ENCODE assay signal across 1 cellular context in the genomic region with DNA sequence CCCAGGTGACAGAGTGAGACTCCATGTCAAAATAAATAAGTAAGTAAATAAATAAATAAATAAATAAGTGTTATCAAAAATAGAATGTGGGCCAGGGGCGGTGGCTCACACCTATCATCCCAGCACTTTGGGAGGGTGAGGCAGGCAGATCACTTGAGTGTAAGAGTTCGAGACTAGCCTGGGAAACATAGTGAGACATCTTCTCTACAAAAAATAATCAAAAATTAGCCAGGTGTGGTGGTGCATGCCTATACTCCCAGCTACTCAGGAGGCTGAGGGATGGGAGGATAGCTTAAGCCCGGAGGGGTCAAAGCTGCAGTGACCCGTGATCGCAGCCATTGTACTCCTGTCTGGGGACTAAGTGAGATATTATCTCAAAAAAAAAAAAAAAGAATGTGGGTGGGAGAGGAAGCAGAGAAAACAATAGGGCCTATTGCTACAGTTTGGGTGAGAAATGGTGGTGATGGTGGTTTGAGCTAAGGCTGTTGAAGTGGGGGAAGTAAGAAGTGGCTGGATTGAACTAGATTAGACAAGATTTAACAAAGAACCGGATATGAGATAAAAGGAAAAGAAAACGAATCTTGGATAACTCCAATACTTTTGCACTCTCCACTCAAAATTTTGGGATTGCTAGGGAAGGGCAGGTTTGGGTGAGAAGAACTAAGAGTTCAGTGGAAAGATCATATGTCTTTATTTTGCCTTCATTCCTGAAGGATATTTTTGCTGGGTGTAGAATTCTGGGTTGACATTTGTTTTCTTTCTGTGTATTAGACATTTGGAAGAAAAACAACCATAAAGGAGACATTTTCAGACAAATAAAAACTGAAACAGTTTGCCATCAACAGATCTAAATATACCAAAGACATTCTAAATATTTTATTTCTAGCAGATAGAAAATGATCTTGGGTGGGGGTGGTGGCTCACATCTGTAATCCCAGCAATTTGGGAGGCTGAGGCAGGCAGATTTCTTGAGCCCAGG.
TF ChIP-seq lines count a peak whose summit lies in the region.

No MANE protein-coding gene starts in this region.

TF ChIP-seq in K562, 482 proteins besides CTCF, POLR2A, EP300 and RAD21 (continued from another document and continues in another):
- TF ChIP-seq ZNF384 (IDR thresholded peaks at IDR 0.05; ENCODE audit: low read depth, low read length) (peak; percentile 94), IFI16 (CRISPR knock-in tag; IDR thresholded peaks at IDR 0.05) (no peak), HDAC3 (IDR thresholded peaks at IDR 0.05; ENCODE audit: borderline replicate concordance, partially characterized antibody) (no peak), KLF6 (CRISPR knock-in tag; IDR thresholded peaks at IDR 0.05; ENCODE audit: borderline replicate concordance) (no peak), ESRRB (CRISPR knock-in tag; IDR thresholded peaks at IDR 0.05; ENCODE audit: borderline replicate concordance) (no peak), CHCHD3 (CRISPR knock-in tag; IDR thresholded peaks at IDR 0.05) (no peak), MYC (IDR thresholded peaks at IDR 0.05; ENCODE audit: low read depth, low read length) (no peak), MYC (CRISPR knock-in tag; IDR thresholded peaks at IDR 0.05; ENCODE audit: borderline replicate concordance, low read depth) (no peak), MECOM (CRISPR knock-in tag; IDR thresholded peaks at IDR 0.05) (no peak), ZC3H4 (CRISPR knock-in tag; IDR thresholded peaks at IDR 0.05; ENCODE audit: borderline replicate concordance) (no peak), KDM5B (IDR thresholded peaks at IDR 0.05; ENCODE audit: insufficient replicate concordance, low read depth, low read length) (no peak), PHF20 (IDR thresholded peaks at IDR 0.05; ENCODE audit: partially characterized antibody) (no peak), ZFX (CRISPR knock-in tag; IDR thresholded peaks at IDR 0.05) (no peak), MXI1 (IDR thresholded peaks at IDR 0.05; ENCODE audit: low read depth, low read length) (no peak), GTF2F1 (IDR thresholded peaks at IDR 0.05; ENCODE audit: low read depth, low read length) (no peak), KLF13 (tag; IDR thresholded peaks at IDR 0.05; ENCODE audit: borderline replicate concordance, low read depth) (no peak), FOXJ3 (CRISPR knock-in tag; IDR thresholded peaks at IDR 0.05) (no peak), SIN3B (IDR thresholded peaks at IDR 0.05; ENCODE audit: low read depth) (no peak), SMARCA4 (IDR thresholded peaks at IDR 0.05) (0 out of 2 replicates have a peak, but pooled peaks have one; percentile 22), STAG1 (CRISPR knock-in tag; IDR thresholded peaks at IDR 0.05; ENCODE audit: borderline replicate concordance) (no peak), MAFG (tag; conservative IDR thresholded peaks at IDR 0.05) (no peak), NELFE (IDR thresholded peaks at IDR 0.05; ENCODE audit: insufficient read depth, insufficient read length) (no peak), SAFB (IDR thresholded peaks at IDR 0.05; ENCODE audit: borderline replicate concordance, low read depth, low read length) (no peak), PYGO2 (tag; IDR thresholded peaks at IDR 0.05) (no peak), ZEB2 (IDR thresholded peaks at IDR 0.05) (peak; percentile 45; the same call in 1 of the 2 replicates), ZNF76 (CRISPR knock-in tag; IDR thresholded peaks at IDR 0.05; ENCODE audit: borderline replicate concordance) (no peak), SMAD4 (CRISPR knock-in tag; conservative IDR thresholded peaks at IDR 0.05) (peak; percentile 70; the same call in 1 of the 2 replicates), CHD4 (IDR thresholded peaks at IDR 0.05; ENCODE audit: insufficient read depth, insufficient replicate concordance, low read depth, low read length, poor library complexity, severe bottlenecking) (no peak), NCOA4 (IDR thresholded peaks at IDR 0.05; ENCODE audit: partially characterized antibody) (no peak), CEBPG (CRISPR knock-in tag; IDR thresholded peaks at IDR 0.05) (no peak), CEBPG (tag; conservative IDR thresholded peaks at IDR 0.05 in 1 of 2, IDR thresholded peaks at IDR 0.05 in 1 of 2) (no peak; a peak in 1 of 4 replicates)
- TF ChIP-seq, protein P1, sequence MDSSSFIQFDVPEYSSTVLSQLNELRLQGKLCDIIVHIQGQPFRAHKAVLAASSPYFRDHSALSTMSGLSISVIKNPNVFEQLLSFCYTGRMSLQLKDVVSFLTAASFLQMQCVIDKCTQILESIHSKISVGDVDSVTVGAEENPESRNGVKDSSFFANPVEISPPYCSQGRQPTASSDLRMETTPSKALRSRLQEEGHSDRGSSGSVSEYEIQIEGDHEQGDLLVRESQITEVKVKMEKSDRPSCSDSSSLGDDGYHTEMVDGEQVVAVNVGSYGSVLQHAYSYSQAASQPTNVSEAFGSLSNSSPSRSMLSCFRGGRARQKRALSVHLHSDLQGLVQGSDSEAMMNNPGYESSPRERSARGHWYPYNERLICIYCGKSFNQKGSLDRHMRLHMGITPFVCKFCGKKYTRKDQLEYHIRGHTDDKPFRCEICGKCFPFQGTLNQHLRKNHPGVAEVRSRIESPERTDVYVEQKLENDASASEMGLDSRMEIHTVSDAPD (CRISPR knock-in tag; IDR thresholded peaks at IDR 0.05) = no peak
- TF ChIP-seq, protein P2, sequence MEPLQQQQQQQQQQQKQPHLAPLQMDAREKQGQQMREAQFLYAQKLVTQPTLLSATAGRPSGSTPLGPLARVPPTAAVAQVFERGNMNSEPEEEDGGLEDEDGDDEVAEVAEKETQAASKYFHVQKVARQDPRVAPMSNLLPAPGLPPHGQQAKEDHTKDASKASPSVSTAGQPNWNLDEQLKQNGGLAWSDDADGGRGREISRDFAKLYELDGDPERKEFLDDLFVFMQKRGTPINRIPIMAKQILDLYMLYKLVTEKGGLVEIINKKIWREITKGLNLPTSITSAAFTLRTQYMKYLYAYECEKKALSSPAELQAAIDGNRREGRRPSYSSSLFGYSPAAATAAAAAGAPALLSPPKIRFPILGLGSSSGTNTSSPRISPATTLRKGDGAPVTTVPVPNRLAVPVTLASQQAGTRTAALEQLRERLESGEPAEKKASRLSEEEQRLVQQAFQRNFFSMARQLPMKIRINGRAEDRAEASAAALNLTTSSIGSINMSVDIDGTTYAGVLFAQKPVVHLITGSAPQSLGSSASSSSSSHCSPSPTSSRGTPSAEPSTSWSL (CRISPR knock-in tag; IDR thresholded peaks at IDR 0.05; ENCODE audit: borderline replicate concordance) = no peak
- TF ChIP-seq, protein P3, sequence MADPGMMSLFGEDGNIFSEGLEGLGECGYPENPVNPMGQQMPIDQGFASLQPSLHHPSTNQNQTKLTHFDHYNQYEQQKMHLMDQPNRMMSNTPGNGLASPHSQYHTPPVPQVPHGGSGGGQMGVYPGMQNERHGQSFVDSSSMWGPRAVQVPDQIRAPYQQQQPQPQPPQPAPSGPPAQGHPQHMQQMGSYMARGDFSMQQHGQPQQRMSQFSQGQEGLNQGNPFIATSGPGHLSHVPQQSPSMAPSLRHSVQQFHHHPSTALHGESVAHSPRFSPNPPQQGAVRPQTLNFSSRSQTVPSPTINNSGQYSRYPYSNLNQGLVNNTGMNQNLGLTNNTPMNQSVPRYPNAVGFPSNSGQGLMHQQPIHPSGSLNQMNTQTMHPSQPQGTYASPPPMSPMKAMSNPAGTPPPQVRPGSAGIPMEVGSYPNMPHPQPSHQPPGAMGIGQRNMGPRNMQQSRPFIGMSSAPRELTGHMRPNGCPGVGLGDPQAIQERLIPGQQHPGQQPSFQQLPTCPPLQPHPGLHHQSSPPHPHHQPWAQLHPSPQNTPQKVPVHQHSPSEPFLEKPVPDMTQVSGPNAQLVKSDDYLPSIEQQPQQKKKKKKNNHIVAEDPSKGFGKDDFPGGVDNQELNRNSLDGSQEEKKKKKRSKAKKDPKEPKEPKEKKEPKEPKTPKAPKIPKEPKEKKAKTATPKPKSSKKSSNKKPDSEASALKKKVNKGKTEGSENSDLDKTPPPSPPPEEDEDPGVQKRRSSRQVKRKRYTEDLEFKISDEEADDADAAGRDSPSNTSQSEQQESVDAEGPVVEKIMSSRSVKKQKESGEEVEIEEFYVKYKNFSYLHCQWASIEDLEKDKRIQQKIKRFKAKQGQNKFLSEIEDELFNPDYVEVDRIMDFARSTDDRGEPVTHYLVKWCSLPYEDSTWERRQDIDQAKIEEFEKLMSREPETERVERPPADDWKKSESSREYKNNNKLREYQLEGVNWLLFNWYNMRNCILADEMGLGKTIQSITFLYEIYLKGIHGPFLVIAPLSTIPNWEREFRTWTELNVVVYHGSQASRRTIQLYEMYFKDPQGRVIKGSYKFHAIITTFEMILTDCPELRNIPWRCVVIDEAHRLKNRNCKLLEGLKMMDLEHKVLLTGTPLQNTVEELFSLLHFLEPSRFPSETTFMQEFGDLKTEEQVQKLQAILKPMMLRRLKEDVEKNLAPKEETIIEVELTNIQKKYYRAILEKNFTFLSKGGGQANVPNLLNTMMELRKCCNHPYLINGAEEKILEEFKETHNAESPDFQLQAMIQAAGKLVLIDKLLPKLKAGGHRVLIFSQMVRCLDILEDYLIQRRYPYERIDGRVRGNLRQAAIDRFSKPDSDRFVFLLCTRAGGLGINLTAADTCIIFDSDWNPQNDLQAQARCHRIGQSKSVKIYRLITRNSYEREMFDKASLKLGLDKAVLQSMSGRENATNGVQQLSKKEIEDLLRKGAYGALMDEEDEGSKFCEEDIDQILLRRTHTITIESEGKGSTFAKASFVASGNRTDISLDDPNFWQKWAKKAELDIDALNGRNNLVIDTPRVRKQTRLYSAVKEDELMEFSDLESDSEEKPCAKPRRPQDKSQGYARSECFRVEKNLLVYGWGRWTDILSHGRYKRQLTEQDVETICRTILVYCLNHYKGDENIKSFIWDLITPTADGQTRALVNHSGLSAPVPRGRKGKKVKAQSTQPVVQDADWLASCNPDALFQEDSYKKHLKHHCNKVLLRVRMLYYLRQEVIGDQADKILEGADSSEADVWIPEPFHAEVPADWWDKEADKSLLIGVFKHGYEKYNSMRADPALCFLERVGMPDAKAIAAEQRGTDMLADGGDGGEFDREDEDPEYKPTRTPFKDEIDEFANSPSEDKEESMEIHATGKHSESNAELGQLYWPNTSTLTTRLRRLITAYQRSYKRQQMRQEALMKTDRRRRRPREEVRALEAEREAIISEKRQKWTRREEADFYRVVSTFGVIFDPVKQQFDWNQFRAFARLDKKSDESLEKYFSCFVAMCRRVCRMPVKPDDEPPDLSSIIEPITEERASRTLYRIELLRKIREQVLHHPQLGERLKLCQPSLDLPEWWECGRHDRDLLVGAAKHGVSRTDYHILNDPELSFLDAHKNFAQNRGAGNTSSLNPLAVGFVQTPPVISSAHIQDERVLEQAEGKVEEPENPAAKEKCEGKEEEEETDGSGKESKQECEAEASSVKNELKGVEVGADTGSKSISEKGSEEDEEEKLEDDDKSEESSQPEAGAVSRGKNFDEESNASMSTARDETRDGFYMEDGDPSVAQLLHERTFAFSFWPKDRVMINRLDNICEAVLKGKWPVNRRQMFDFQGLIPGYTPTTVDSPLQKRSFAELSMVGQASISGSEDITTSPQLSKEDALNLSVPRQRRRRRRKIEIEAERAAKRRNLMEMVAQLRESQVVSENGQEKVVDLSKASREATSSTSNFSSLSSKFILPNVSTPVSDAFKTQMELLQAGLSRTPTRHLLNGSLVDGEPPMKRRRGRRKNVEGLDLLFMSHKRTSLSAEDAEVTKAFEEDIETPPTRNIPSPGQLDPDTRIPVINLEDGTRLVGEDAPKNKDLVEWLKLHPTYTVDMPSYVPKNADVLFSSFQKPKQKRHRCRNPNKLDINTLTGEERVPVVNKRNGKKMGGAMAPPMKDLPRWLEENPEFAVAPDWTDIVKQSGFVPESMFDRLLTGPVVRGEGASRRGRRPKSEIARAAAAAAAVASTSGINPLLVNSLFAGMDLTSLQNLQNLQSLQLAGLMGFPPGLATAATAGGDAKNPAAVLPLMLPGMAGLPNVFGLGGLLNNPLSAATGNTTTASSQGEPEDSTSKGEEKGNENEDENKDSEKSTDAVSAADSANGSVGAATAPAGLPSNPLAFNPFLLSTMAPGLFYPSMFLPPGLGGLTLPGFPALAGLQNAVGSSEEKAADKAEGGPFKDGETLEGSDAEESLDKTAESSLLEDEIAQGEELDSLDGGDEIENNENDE (IDR thresholded peaks at IDR 0.05; ENCODE audit: low read depth, low read length) = no peak
- TF ChIP-seq, protein P4, sequence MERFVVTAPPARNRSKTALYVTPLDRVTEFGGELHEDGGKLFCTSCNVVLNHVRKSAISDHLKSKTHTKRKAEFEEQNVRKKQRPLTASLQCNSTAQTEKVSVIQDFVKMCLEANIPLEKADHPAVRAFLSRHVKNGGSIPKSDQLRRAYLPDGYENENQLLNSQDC (CRISPR knock-in tag; IDR thresholded peaks at IDR 0.05) = no peak
- TF ChIP-seq, protein P5, sequence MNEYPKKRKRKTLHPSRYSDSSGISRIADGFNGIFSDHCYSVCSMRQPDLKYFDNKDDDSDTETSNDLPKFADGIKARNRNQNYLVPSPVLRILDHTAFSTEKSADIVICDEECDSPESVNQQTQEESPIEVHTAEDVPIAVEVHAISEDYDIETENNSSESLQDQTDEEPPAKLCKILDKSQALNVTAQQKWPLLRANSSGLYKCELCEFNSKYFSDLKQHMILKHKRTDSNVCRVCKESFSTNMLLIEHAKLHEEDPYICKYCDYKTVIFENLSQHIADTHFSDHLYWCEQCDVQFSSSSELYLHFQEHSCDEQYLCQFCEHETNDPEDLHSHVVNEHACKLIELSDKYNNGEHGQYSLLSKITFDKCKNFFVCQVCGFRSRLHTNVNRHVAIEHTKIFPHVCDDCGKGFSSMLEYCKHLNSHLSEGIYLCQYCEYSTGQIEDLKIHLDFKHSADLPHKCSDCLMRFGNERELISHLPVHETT (CRISPR knock-in tag; conservative IDR thresholded peaks at IDR 0.05 in 1 of 2, IDR thresholded peaks at IDR 0.05 in 1 of 2) = 0 out of 4 replicates have a peak, but pooled peaks of 1 of the 2 experiments have one; percentile 46
- TF ChIP-seq, protein P6, sequence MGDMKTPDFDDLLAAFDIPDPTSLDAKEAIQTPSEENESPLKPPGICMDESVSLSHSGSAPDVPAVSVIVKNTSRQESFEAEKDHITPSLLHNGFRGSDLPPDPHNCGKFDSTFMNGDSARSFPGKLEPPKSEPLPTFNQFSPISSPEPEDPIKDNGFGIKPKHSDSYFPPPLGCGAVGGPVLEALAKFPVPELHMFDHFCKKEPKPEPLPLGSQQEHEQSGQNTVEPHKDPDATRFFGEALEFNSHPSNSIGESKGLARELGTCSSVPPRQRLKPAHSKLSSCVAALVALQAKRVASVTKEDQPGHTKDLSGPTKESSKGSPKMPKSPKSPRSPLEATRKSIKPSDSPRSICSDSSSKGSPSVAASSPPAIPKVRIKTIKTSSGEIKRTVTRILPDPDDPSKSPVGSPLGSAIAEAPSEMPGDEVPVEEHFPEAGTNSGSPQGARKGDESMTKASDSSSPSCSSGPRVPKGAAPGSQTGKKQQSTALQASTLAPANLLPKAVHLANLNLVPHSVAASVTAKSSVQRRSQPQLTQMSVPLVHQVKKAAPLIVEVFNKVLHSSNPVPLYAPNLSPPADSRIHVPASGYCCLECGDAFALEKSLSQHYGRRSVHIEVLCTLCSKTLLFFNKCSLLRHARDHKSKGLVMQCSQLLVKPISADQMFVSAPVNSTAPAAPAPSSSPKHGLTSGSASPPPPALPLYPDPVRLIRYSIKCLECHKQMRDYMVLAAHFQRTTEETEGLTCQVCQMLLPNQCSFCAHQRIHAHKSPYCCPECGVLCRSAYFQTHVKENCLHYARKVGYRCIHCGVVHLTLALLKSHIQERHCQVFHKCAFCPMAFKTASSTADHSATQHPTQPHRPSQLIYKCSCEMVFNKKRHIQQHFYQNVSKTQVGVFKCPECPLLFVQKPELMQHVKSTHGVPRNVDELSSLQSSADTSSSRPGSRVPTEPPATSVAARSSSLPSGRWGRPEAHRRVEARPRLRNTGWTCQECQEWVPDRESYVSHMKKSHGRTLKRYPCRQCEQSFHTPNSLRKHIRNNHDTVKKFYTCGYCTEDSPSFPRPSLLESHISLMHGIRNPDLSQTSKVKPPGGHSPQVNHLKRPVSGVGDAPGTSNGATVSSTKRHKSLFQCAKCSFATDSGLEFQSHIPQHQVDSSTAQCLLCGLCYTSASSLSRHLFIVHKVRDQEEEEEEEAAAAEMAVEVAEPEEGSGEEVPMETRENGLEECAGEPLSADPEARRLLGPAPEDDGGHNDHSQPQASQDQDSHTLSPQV (IDR thresholded peaks at IDR 0.05) = no peak
